Comparison of ENCODE assay signal across 27 cellular contexts in genomic region chr20:21583486-21584168, GRCh38.
A peak's percentile ranks its signal among the peaks of the same experiment; 100 is the strongest.
DNase-seq lines count a peak whose midpoint lies in the region; ATAC-seq, FAIRE-seq and TF ChIP-seq lines count a peak whose summit lies in the region.
"Had no signal": no experiment of that assay in that cellular context is flagged by ENCODE, and none has a peak within 500 bp of the region (broad histone marks: within the 10 kb centered on the region; RNA-seq: fewer than 3 reads in every experiment).

No MANE protein-coding gene starts in this region.

- H3K9me3 ChIP-seq in HepG2 (ENCODE audit: low read length): no peaks in the 10 kb centered on the region
- no peaks in the 10 kb centered on the region for H3K9me3 ChIP-seq in right lobe of liver
- H3K9me3 ChIP-seq in naive thymus-derived CD4-positive, alpha-beta T cell (ENCODE audit: control insufficient read depth in 2 of 3, low read length in 3 of 3): no peaks in the 10 kb centered on the region
- H3K9me3 ChIP-seq: BE2C, upper lobe of left lung had no signal

- H3K4me1 Mint-ChIP-seq in progenitor cell of endocrine pancreas (ENCODE audit: low read depth): no peaks in the 10 kb centered on the region
- no peaks in the 10 kb centered on the region for H3K4me1 Mint-ChIP-seq in naive thymus-derived CD4-positive, alpha-beta T cell
- H3K4me1 Mint-ChIP-seq: activated CD4-positive, alpha-beta T cell treated with anti-CD3 and anti-CD28 coated beads, Interleukin-2, amount 10 ng/mL, durations not matched to agents 24 days and 14 days; activated naive CD4-positive, alpha-beta T cell treated with anti-CD3 and anti-CD28 coated beads, Interleukin-2, amount 50 U/mL, for 24 hours had no signal

- H3K9ac ChIP-seq in HepG2 (ENCODE audit: insufficient read depth, low read depth, low read length): no peak overlapping the region

- no peak for DNase-seq in HepG2 (ENCODE audit: low spot score)
- no peak for DNase-seq in right lobe of liver
- DNase-seq in NCI-H2029 treated with DMSO at 0.1 percent for 48 hours (lab: John Stamatoyannopoulos, UW): peak; percentile 99
- peak; percentile 90 for DNase-seq in NCI-H774 (lab: John Stamatoyannopoulos, UW)
- DNase-seq in progenitor cell of endocrine pancreas (ENCODE audit: low spot score, unreplicated experiment): no peak
- no peak for DNase-seq in foreskin melanocyte
- DNase-seq in dorsolateral prefrontal cortex: no peak
- no peak for DNase-seq in naive thymus-derived CD4-positive, alpha-beta T cell
- DNase-seq: activated CD4-positive, alpha-beta T cell treated with anti-CD3 and anti-CD28 coated beads, Interleukin-2, amount 10 ng/mL, durations not matched to agents 24 days and 14 days; BE2C; DND-41; effector memory CD8-positive, alpha-beta T cell; foreskin fibroblast; H7; mesenchymal stem cell; nucleus accumbens; RPMI8226; small intestine; stimulated activated CD4-positive, alpha-beta T cell treated with anti-CD3 and anti-CD28 coated beads, Interleukin-2, amount 100 ng/mL, for 24 hours; T-helper 2 cell; upper lobe of left lung had no signal

- H3K27me3 ChIP-seq in HepG2 (ENCODE audit: control insufficient read depth in 1 of 2, insufficient read depth in 2 of 2, low read length in 2 of 2): peaks cover 15 to 54% of the 10 kb centered on the region in 2 experiments; a peak in 4 of 5 replicates
- no peaks in the 10 kb centered on the region for H3K27me3 ChIP-seq in right lobe of liver
- peaks cover 0 to 6% (median 0%) of the 10 kb centered on the region in 45 donors for H3K27me3 ChIP-seq in dorsolateral prefrontal cortex
- no peaks in the 10 kb centered on the region for H3K27me3 ChIP-seq in naive thymus-derived CD4-positive, alpha-beta T cell (ENCODE audit: control insufficient read depth in 2 of 2, insufficient read depth in 2 of 2, low read length in 2 of 2)
- H3K27me3 ChIP-seq: upper lobe of left lung had no signal

- H2AFZ ChIP-seq in HepG2 (ENCODE audit: low read length): no peak overlapping the region

- FAIRE-seq in HepG2 (lab: Jason Lieb, UNC): no peak
- FAIRE-seq: A549, bronchial epithelial cell, colon, HTR-8/SVneo, small intestine had no signal

- H3K79me2 ChIP-seq in HepG2 (ENCODE audit: insufficient read depth, low read length): no peaks in the 10 kb centered on the region

- ATAC-seq in HepG2 (no peak), right lobe of liver (no peak)
- ATAC-seq in naive thymus-derived CD4-positive, alpha-beta T cell: no peak
- ATAC-seq: A549; effector memory CD8-positive, alpha-beta T cell; SK-N-SH treated with all-trans-retinoic acid at 6 μM for 48 hours had no signal

- H4K20me1 ChIP-seq in HepG2 (ENCODE audit: insufficient read depth, low read length): no peaks in the 10 kb centered on the region

- no peak overlapping the region for H3K27ac ChIP-seq in HepG2 (ENCODE audit: extremely low read length, insufficient read depth, low read length)
- no peak overlapping the region for H3K27ac ChIP-seq in right lobe of liver
- H3K27ac ChIP-seq in dorsolateral prefrontal cortex: no peak overlapping the region
- H3K27ac ChIP-seq in naive thymus-derived CD4-positive, alpha-beta T cell (ENCODE audit: low read depth, low read length): no peak overlapping the region
- H3K27ac ChIP-seq: A549, upper lobe of left lung had no signal

- no peak for TF ChIP-seq EP300 in HepG2 (IDR thresholded peaks at IDR 0.05; ENCODE audit: low read depth in 2 of 2, low read length in 2 of 2)
- TF ChIP-seq EP300 in HepG2 (CRISPR knock-in tag; IDR thresholded peaks at IDR 0.05; ENCODE audit: borderline replicate concordance): no peak

- H3K4me1 ChIP-seq in HepG2 (ENCODE audit: insufficient read depth, low read length) (peaks cover 5% of the 10 kb centered on the region; the same call in 1 of the 2 replicates), right lobe of liver (no peaks in the 10 kb centered on the region)
- no peaks in the 10 kb centered on the region for H3K4me1 ChIP-seq in naive thymus-derived CD4-positive, alpha-beta T cell (ENCODE audit: control insufficient read depth in 2 of 2, insufficient read depth in 2 of 2, low read length in 2 of 2)
- H3K4me1 ChIP-seq: A549, BE2C, upper lobe of left lung had no signal

- POLR2A ChIA-PET in HepG2 (lab: Yijun Ruan, JAX): no interaction called here
- POLR2A ChIA-PET in naive thymus-derived CD4-positive, alpha-beta T cell (lab: Charles Lee): no interaction called here

- H3K27ac Mint-ChIP-seq in progenitor cell of endocrine pancreas: no peak overlapping the region
- H3K27ac Mint-ChIP-seq in naive thymus-derived CD4-positive, alpha-beta T cell: no peak overlapping the region
- H3K27ac Mint-ChIP-seq: activated CD4-positive, alpha-beta T cell treated with anti-CD3 and anti-CD28 coated beads, Interleukin-2, amount 10 ng/mL, durations not matched to agents 24 days and 14 days; activated naive CD4-positive, alpha-beta T cell treated with anti-CD3 and anti-CD28 coated beads, Interleukin-2, amount 50 U/mL, for 24 hours; effector memory CD8-positive, alpha-beta T cell had no signal

- intact Hi-C loops in HepG2 (cut with micrococcal nuclease; ENCODE audit: unreplicated experiment): no loop called here
- intact Hi-C loops in right lobe of liver (cut with DNase I): no loop called here
- intact Hi-C loops in dorsolateral prefrontal cortex (cut with DNase I): no loop called here
- intact Hi-C loops in naive thymus-derived CD4-positive, alpha-beta T cell (cut with micrococcal nuclease): no loop called here

- no peak overlapping the region for H3K4me2 ChIP-seq in HepG2 (ENCODE audit: low read depth, low read length)
- H3K4me2 ChIP-seq: A549 had no signal

- in situ Hi-C loops in HepG2 (cut with HindIII; ENCODE audit: extremely low pct_ligation_motif_present, low pct_unique_long_range_greater_than_20kb): no loop called here

- no peak overlapping the region for H3K4me3 Mint-ChIP-seq in progenitor cell of endocrine pancreas (ENCODE audit: low read depth)
- H3K4me3 Mint-ChIP-seq in naive thymus-derived CD4-positive, alpha-beta T cell: no peak overlapping the region
- H3K4me3 Mint-ChIP-seq: activated CD4-positive, alpha-beta T cell treated with anti-CD3 and anti-CD28 coated beads, Interleukin-2, amount 10 ng/mL, durations not matched to agents 24 days and 14 days; activated naive CD4-positive, alpha-beta T cell treated with anti-CD3 and anti-CD28 coated beads, Interleukin-2, amount 50 U/mL, for 24 hours; effector memory CD8-positive, alpha-beta T cell had no signal

- no peaks in the 10 kb centered on the region for H3K9me3 Mint-ChIP-seq in progenitor cell of endocrine pancreas (ENCODE audit: low read depth)
- H3K9me3 Mint-ChIP-seq in naive thymus-derived CD4-positive, alpha-beta T cell: peaks cover 0 to 3% (median 0%) of the 10 kb centered on the region in 11 donors
- H3K9me3 Mint-ChIP-seq: activated CD4-positive, alpha-beta T cell treated with anti-CD3 and anti-CD28 coated beads, Interleukin-2, amount 10 ng/mL, durations not matched to agents 24 days and 14 days; activated naive CD4-positive, alpha-beta T cell treated with anti-CD3 and anti-CD28 coated beads, Interleukin-2, amount 50 U/mL, for 24 hours; effector memory CD8-positive, alpha-beta T cell had no signal

- H3K36me3 ChIP-seq in HepG2 (replicated peaks in 1 of 2; ENCODE audit: control insufficient read depth in 1 of 2, insufficient read depth in 2 of 2, low read length in 2 of 2): no peaks in the 10 kb centered on the region
- H3K36me3 ChIP-seq in right lobe of liver: no peaks in the 10 kb centered on the region
- no peaks in the 10 kb centered on the region for H3K36me3 ChIP-seq in naive thymus-derived CD4-positive, alpha-beta T cell (ENCODE audit: control insufficient read depth in 2 of 3, insufficient read depth in 3 of 3, low read length in 3 of 3)
- H3K36me3 ChIP-seq: BE2C, upper lobe of left lung had no signal

- no peaks in the 10 kb centered on the region for H3K36me3 Mint-ChIP-seq in progenitor cell of endocrine pancreas (ENCODE audit: insufficient read depth)
- no peaks in the 10 kb centered on the region for H3K36me3 Mint-ChIP-seq in naive thymus-derived CD4-positive, alpha-beta T cell
- H3K36me3 Mint-ChIP-seq: activated naive CD4-positive, alpha-beta T cell treated with anti-CD3 and anti-CD28 coated beads, Interleukin-2, amount 50 U/mL, for 24 hours had no signal

- TF ChIP-seq RAD21 in HepG2 (CRISPR knock-in tag; IDR thresholded peaks at IDR 0.05): no peak

- no peak overlapping the region for H3K4me3 ChIP-seq in HepG2 (replicated peaks in 1 of 3; ENCODE audit: insufficient read depth in 1 of 3, low read depth in 2 of 3, low read length in 3 of 3)
- no peak overlapping the region for H3K4me3 ChIP-seq in right lobe of liver
- no peak overlapping the region for H3K4me3 ChIP-seq in dorsolateral prefrontal cortex
- no peak overlapping the region for H3K4me3 ChIP-seq in naive thymus-derived CD4-positive, alpha-beta T cell (ENCODE audit: low read length)
- H3K4me3 ChIP-seq: A549, upper lobe of left lung had no signal

- no TSS peak for BruUV-seq in HepG2 (replicated peaks; lab: Mats Ljungman, UMichigan)

- TF ChIP-seq CTCF in HepG2 (CRISPR knock-in tag; IDR thresholded peaks at IDR 0.05): no peak
- no peak for TF ChIP-seq CTCF in right lobe of liver (IDR thresholded peaks at IDR 0.05)
- TF ChIP-seq CTCF in progenitor cell of endocrine pancreas (IDR thresholded peaks at IDR 0.05; ENCODE audit: unreplicated experiment): no peak
- no peak for TF ChIP-seq CTCF in dorsolateral prefrontal cortex (IDR thresholded peaks at IDR 0.05 in 54 of 56, conservative IDR thresholded peaks at IDR 0.05 in 2 of 56; ENCODE audit: low read depth in 1 of 56, partially characterized antibody in 56 of 56)

- H3K27me3 Mint-ChIP-seq in progenitor cell of endocrine pancreas: peaks cover 53% of the 10 kb centered on the region
- peaks cover 26 to 49% (median 42%) of the 10 kb centered on the region in 5 donors for H3K27me3 Mint-ChIP-seq in naive thymus-derived CD4-positive, alpha-beta T cell

- WGBS in HepG2 (ENCODE audit: low lambda C conversion rate): 9% methylated on average over 10 of the region's 10 CpGs
- WGBS in right lobe of liver (ENCODE audit: insufficient coverage, low coverage, low lambda C conversion rate, missing lambda C conversion rate): 84% methylated on average over 10 of the region's 10 CpGs

- CTCF ChIA-PET in HepG2 (lab: Yijun Ruan, JAX; ENCODE audit: low intra/inter-chr PET ratio, low total read pairs): no interaction called here
- CTCF ChIA-PET in naive thymus-derived CD4-positive, alpha-beta T cell (lab: Charles Lee): interaction anchor here (1.0 kb wide), 1 partner anchor 77 kb away, joined by 3 read pairs; no protein-coding TSS in a partner anchor

- TF ChIP-seq POLR2A in HepG2 (IDR thresholded peaks at IDR 0.05; ENCODE audit: insufficient read depth in 1 of 2, low read depth in 2 of 2, low read length in 2 of 2): no peak
- no peak for TF ChIP-seq POLR2A in right lobe of liver (IDR thresholded peaks at IDR 0.05)

TF ChIP-seq in HepG2, 621 proteins besides CTCF, POLR2A, EP300 and RAD21 (continues in another document):
- TF ChIP-seq ELF1 (CRISPR knock-in tag; IDR thresholded peaks at IDR 0.05): no peak
- TF ChIP-seq TBL1XR1 (IDR thresholded peaks at IDR 0.05; ENCODE audit: borderline replicate concordance, low read length, partially characterized antibody): peak; percentile 71
- no peak for TF ChIP-seq ZNF883 (CRISPR knock-in tag; IDR thresholded peaks at IDR 0.05; ENCODE audit: not compliant biosample characterization)
- peak; percentile 63; the same call in 1 of the 2 replicates for TF ChIP-seq ONECUT2 (CRISPR knock-in tag; IDR thresholded peaks at IDR 0.05)
- no peak for TF ChIP-seq KLF12 (CRISPR knock-in tag; IDR thresholded peaks at IDR 0.05; ENCODE audit: borderline replicate concordance)
- TF ChIP-seq ZNF878 (CRISPR knock-in tag; IDR thresholded peaks at IDR 0.05): no peak

Comparison
In these comparisons a context has a peak if more than half of its experiments do, and no peak if none do; other contexts are left out.
1. DNase-seq: peak in NCI-H2029 treated with DMSO at 0.1 percent for 48 hours (single experiment) and NCI-H774 (single experiment); none in HepG2 (single experiment), right lobe of liver (0 of 3), progenitor cell of endocrine pancreas (single experiment), foreskin melanocyte (single experiment), dorsolateral prefrontal cortex (0 of 10) and naive thymus-derived CD4-positive, alpha-beta T cell (0 of 9).